Comparison of ENCODE assay signal across 16 cellular contexts in the genomic region with DNA sequence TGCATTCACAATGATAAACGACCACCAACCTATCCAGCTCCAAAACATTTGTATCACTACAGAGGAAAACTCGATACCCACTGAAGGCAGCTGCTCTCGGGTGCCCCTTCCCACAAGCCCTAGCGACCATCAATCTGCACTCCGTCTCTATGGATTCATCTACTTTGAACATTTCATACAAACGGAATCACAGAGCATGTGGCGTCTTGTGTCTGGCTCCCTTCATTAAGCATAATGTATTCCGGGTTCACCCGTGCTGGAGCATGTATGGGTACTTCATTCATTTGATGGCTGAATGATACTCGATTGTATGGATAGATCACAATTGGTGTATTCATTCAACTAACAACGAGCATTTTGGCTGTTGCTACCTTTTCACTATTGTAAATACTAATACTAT.
"Had no signal": no experiment of that assay in that cellular context is flagged by ENCODE, and none has a peak within 500 bp of the region (broad histone marks: within the 10 kb centered on the region; RNA-seq: fewer than 3 reads in every experiment).

No MANE protein-coding gene starts in this region.

- H3K4me1 ChIP-seq: sigmoid colon, upper lobe of left lung had no signal

- H3K27me3 ChIP-seq: esophagus squamous epithelium, heart right ventricle, sigmoid colon, upper lobe of left lung had no signal

- H3K4me1 Mint-ChIP-seq: activated CD8-positive, alpha-beta memory T cell treated with anti-CD3 and anti-CD28 coated beads, Interleukin-2, amount 10 ng/mL, durations not matched to agents 7 days and 5 days; neural crest cell had no signal

- H3K4me3 ChIP-seq: esophagus squamous epithelium, heart right ventricle, sigmoid colon, upper lobe of left lung had no signal

- H3K36me3 ChIP-seq: esophagus squamous epithelium, heart right ventricle, sigmoid colon, upper lobe of left lung had no signal

- H3K4me3 Mint-ChIP-seq: activated CD8-positive, alpha-beta memory T cell treated with anti-CD3 and anti-CD28 coated beads, Interleukin-2, amount 10 ng/mL, durations not matched to agents 7 days and 5 days; activated naive CD8-positive, alpha-beta T cell; activated T-cell treated with anti-CD3 and anti-CD28 coated beads, Interleukin-2, amount 50 U/mL, for 24 hours; neural crest cell; T-helper 2 cell treated with Interferon-gamma antibody and Interleukin-4, amounts not matched to agents 5 μg/mL and 100 μg/mL, for 36 hours had no signal

- H3K27ac ChIP-seq: heart right ventricle, sigmoid colon, upper lobe of left lung had no signal

- H3K36me3 Mint-ChIP-seq: activated CD8-positive, alpha-beta memory T cell treated with anti-CD3 and anti-CD28 coated beads, Interleukin-2, amount 10 ng/mL, durations not matched to agents 7 days and 5 days had no signal

- H3K9me3 Mint-ChIP-seq: activated T-cell treated with anti-CD3 and anti-CD28 coated beads, Interleukin-2, amount 50 U/mL, for 24 hours; neural crest cell; T-helper 2 cell treated with Interferon-gamma antibody and Interleukin-4, amounts not matched to agents 5 μg/mL and 100 μg/mL, for 36 hours had no signal

- H3K9me3 ChIP-seq: esophagus squamous epithelium, heart right ventricle, sigmoid colon, upper lobe of left lung had no signal

- DNase-seq: activated CD4-positive, alpha-beta T cell treated with anti-CD3 and anti-CD28 coated beads, Interleukin-2, amount 50 U/mL, for 4 hours; activated CD8-positive, alpha-beta memory T cell treated with anti-CD3 and anti-CD28 coated beads, Interleukin-2, amount 10 ng/mL, durations not matched to agents 7 days and 5 days; activated effector memory CD4-positive, alpha-beta T cell treated with Interleukin-2 at 50 U/mL for 16 hours; activated T-cell treated with anti-CD3 and anti-CD28 coated beads, Interleukin-2, amount 50 U/mL, for 24 hours; anterior cingulate cortex; esophagus squamous epithelium; foreskin fibroblast; heart right ventricle; sigmoid colon; stimulated activated CD4-positive, alpha-beta T cell treated with anti-CD3 and anti-CD28 coated beads, Interleukin-12 subunit alpha, Interleukin-12 subunit beta, amount 100 ng/mL, for 4 hours; stimulated activated naive CD4-positive, alpha-beta T cell treated with Interleukin-2 at 50 U/mL for 16 hours had no signal

- H3K27ac Mint-ChIP-seq: activated CD8-positive, alpha-beta memory T cell treated with anti-CD3 and anti-CD28 coated beads, Interleukin-2, amount 10 ng/mL, durations not matched to agents 7 days and 5 days; activated naive CD8-positive, alpha-beta T cell; activated T-cell treated with anti-CD3 and anti-CD28 coated beads, Interleukin-2, amount 50 U/mL, for 24 hours; T-helper 2 cell treated with Interferon-gamma antibody and Interleukin-4, amounts not matched to agents 5 μg/mL and 100 μg/mL, for 36 hours had no signal

- ATAC-seq: activated CD4-positive, CD25-positive, alpha-beta regulatory T cell treated with anti-CD3 and anti-CD28 coated beads, Interleukin-2, amount 50 U/mL, for 24 hours; activated CD8-positive, alpha-beta memory T cell treated with anti-CD3 and anti-CD28 coated beads, Interleukin-2, amount 10 ng/mL, durations not matched to agents 7 days and 5 days; heart right ventricle had no signal
